ENCODE assay signal across 28 cellular contexts in genomic region chr11:117676501-117676900, GRCh38.
"Had no signal": no experiment of that assay in that cellular context is flagged by ENCODE, and none has a peak within 500 bp of the region (broad histone marks: within the 10 kb centered on the region; RNA-seq: fewer than 3 reads in every experiment).

No MANE protein-coding gene starts in this region.

- H3K4me3 ChIP-seq: body of pancreas, left ventricle myocardium inferior, sigmoid colon, smooth muscle cell, thoracic aorta, upper lobe of left lung had no signal

- ATAC-seq: activated CD4-positive, CD25-positive, alpha-beta regulatory T cell treated with anti-CD3 and anti-CD28 coated beads, Interleukin-2, amount 50 U/mL, for 24 hours; activated CD8-positive, alpha-beta memory T cell treated with anti-CD3 and anti-CD28 coated beads, Interleukin-2, amount 10 ng/mL, durations not matched to agents 7 days and 5 days; activated CD8-positive, alpha-beta T cell treated with anti-CD3 and anti-CD28 coated beads for 36 hours; activated naive CD8-positive, alpha-beta T cell treated with anti-CD3 and anti-CD28 coated beads, Interleukin-2, amount 50 U/mL, for 24 hours; body of pancreas; effector memory CD8-positive, alpha-beta T cell; esophagus mucosa; naive thymus-derived CD8-positive, alpha-beta T cell; stimulated activated naive B cell treated with anti-CD40 and anti-IgM and Interleukin-4, amounts not matched to agents 10 μg/mL and 1 μg/mL and 100 μg/mL, for 72 hours had no signal

- H3K4me1 ChIP-seq: body of pancreas, sigmoid colon, upper lobe of left lung had no signal

- H3K36me3 ChIP-seq: left ventricle myocardium inferior, sigmoid colon, thoracic aorta, upper lobe of left lung had no signal

- H3K9me3 ChIP-seq: body of pancreas, left ventricle myocardium inferior, sigmoid colon, thoracic aorta, upper lobe of left lung had no signal

- H3K27ac ChIP-seq: body of pancreas, left ventricle myocardium inferior, sigmoid colon, thoracic aorta, upper lobe of left lung, VCaP had no signal

- DNase-seq: activated CD4-positive, alpha-beta T cell treated with anti-CD3 and anti-CD28 coated beads, Interleukin-2, amount 10 ng/mL, durations not matched to agents 7 days and 5 days; activated CD8-positive, alpha-beta memory T cell treated with anti-CD3 and anti-CD28 coated beads, Interleukin-2, amount 10 ng/mL, durations not matched to agents 7 days and 5 days; activated CD8-positive, alpha-beta T cell treated with anti-CD3 and anti-CD28 coated beads for 36 hours; activated effector memory CD4-positive, alpha-beta T cell treated with anti-CD3 and anti-CD28 coated beads, Interleukin-2, amount 50 U/mL, for 16 hours; activated naive CD4-positive, alpha-beta T cell treated with anti-CD3 and anti-CD28 coated beads, Interleukin-2, amount 50 U/mL, for 16 hours; activated naive CD8-positive, alpha-beta T cell treated with anti-CD3 and anti-CD28 coated beads, Interleukin-2, amount 50 U/mL, for 24 hours; activated T-cell treated with anti-CD3 and anti-CD28 coated beads for 4 hours; anterior cingulate cortex; body of pancreas; dermis blood vessel endothelial cell; effector memory CD8-positive, alpha-beta T cell; foreskin melanocyte; hippocampal formation; kidney glomerular epithelial cell; left ventricle myocardium inferior; naive thymus-derived CD8-positive, alpha-beta T cell; retina; sigmoid colon; stimulated activated CD4-positive, alpha-beta T cell treated with anti-CD3 and anti-CD28 coated beads, Interleukin-15, amount 100 ng/mL, for 24 hours; stimulated activated CD4-positive, alpha-beta T cell treated with anti-CD3 and anti-CD28 coated beads, Interleukin-2, amount 100 ng/mL, for 48 hours; stimulated activated CD8-positive, alpha-beta memory T cell treated with anti-CD3 and anti-CD28 coated beads, Interleukin-4, amount 100 ng/mL, for 48 hours; stimulated activated naive B cell treated with anti-CD40 and anti-IgM and Interleukin-4, amounts not matched to agents 10 μg/mL and 1 μg/mL and 100 μg/mL, for 72 hours had no signal
